Comparison of ENCODE assay signal across 16 cellular contexts in genomic region chr10:130047336-130047735, GRCh38.
A peak's percentile ranks its signal among the peaks of the same experiment; 100 is the strongest.
DNase-seq lines count a peak whose midpoint lies in the region; ATAC-seq and TF ChIP-seq lines count a peak whose summit lies in the region.
"Had no signal": no experiment of that assay in that cellular context is flagged by ENCODE, and none has a peak within 500 bp of the region (broad histone marks: within the 10 kb centered on the region; RNA-seq: fewer than 3 reads in every experiment).

No MANE protein-coding gene starts in this region.

- H3K27ac ChIP-seq in BLaER1 (no peak overlapping the region), coronary artery (no peak overlapping the region), upper lobe of right lung (no peak overlapping the region), heart left ventricle (no peak overlapping the region)
- H3K27ac ChIP-seq: 22Rv1 had no signal

- no peaks in the 10 kb centered on the region for H4K20me1 ChIP-seq in BLaER1

- ATAC-seq in upper lobe of right lung (no peak), heart left ventricle (no peak)

- no peak for TF ChIP-seq POLR2A in heart left ventricle (IDR thresholded peaks at IDR 0.05)

- no peak for TF ChIP-seq CTCF in coronary artery (IDR thresholded peaks at IDR 0.05)
- TF ChIP-seq CTCF in upper lobe of right lung (IDR thresholded peaks at IDR 0.05): no peak
- TF ChIP-seq CTCF in heart left ventricle (IDR thresholded peaks at IDR 0.05): no peak

- intact Hi-C loops in posterior vena cava (cut with DNase I) (no loop called here), upper lobe of right lung (cut with DNase I) (no loop called here), heart left ventricle (cut with DNase I) (no loop called here)

- WGBS in heart left ventricle, 4 donors: 77 to 87% (median 81%) methylated on average over 5 to 10 of the region's 10 CpGs

- H3K36me3 ChIP-seq in BLaER1: no peaks in the 10 kb centered on the region
- no peaks in the 10 kb centered on the region for H3K36me3 ChIP-seq in upper lobe of right lung
- no peaks in the 10 kb centered on the region for H3K36me3 ChIP-seq in heart left ventricle
- H3K36me3 ChIP-seq: HAP-1 had no signal

- peak overlapping the region; percentile 77 for H3K4me2 ChIP-seq in BLaER1

- H3K9me3 ChIP-seq in BLaER1 (peaks cover 4% of the 10 kb centered on the region; the same call in 1 of the 2 replicates), upper lobe of right lung (no peaks in the 10 kb centered on the region), heart left ventricle (no peaks in the 10 kb centered on the region)
- H3K9me3 ChIP-seq: HAP-1 had no signal

- H3K4me1 ChIP-seq in BLaER1: peaks cover 74% of the 10 kb centered on the region
- no peaks in the 10 kb centered on the region for H3K4me1 ChIP-seq in upper lobe of right lung
- H3K4me1 ChIP-seq in heart left ventricle: no peaks in the 10 kb centered on the region
- H3K4me1 ChIP-seq: HAP-1 had no signal

- H3K27me3 ChIP-seq in BLaER1 (no peaks in the 10 kb centered on the region), upper lobe of right lung (peaks cover 5% of the 10 kb centered on the region), heart left ventricle (peaks cover 0 to 50% (median 3%) of the 10 kb centered on the region in 9 donors)

- H3K9ac ChIP-seq in BLaER1: no peak overlapping the region

- H3K4me3 ChIP-seq in BLaER1 (no peak overlapping the region), coronary artery (no peak overlapping the region), upper lobe of right lung (no peak overlapping the region), heart left ventricle (no peak overlapping the region)
- H3K4me3 ChIP-seq: HAP-1 had no signal

- DNase-seq in coronary artery (ENCODE audit: low spot score) (peak; percentile 40), posterior vena cava (ENCODE audit: low spot score) (peak; percentile 62), upper lobe of right lung (peak; percentile 44), DMS53 (lab: John Stamatoyannopoulos, UW) (no peak), heart left ventricle (no peak)
- DNase-seq in activated CD4-positive, CD25-positive, alpha-beta regulatory T cell (lab: John Stamatoyannopoulos, UW): no peak
- DNase-seq: C1 segment of cervical spinal cord; Calu3; CD4-positive, alpha-beta memory T cell; COR-L47; DND-41; GOT3; HFFc6 had no signal

Comparison
In these comparisons a context has a peak if more than half of its experiments do, and no peak if none do; other contexts are left out.
1. DNase-seq: peak in coronary artery (single experiment), posterior vena cava (single experiment) and upper lobe of right lung (single experiment); none in activated CD4-positive, CD25-positive, alpha-beta regulatory T cell (0 of 4), DMS53 (single experiment) and heart left ventricle (0 of 5).